7 cellular contexts compared by ENCODE assay signal in genomic region chr1:36306902-36307456, GRCh38. TPM values are rescaled to one million over a fixed set of nuclear protein-coding genes. Genes with fewer than 3 reads are reported as not detected.
A peak's percentile ranks its signal among the peaks of the same experiment; 100 is the strongest.
DNase-seq lines count a peak whose midpoint lies in the region; ATAC-seq and TF ChIP-seq lines count a peak whose summit lies in the region.

No MANE protein-coding gene starts in this region.

- ATAC-seq in GM18519 (IDR thresholded peaks at IDR 0.05; ENCODE audit: low FRiP score, unreplicated experiment) (peak; percentile 97), HG03039 (IDR thresholded peaks at IDR 0.05; ENCODE audit: unreplicated experiment) (peak; percentile 93)

- H3K9ac ChIP-seq in mammary epithelial cell (ENCODE audit: insufficient read depth, low read length): no peak overlapping the region

- BruUV-seq in mammary epithelial cell (replicated peaks; lab: Mats Ljungman, UMichigan): no TSS peak

- TF ChIP-seq CTCF in VCaP (conservative IDR thresholded peaks at IDR 0.05): no peak
- TF ChIP-seq CTCF in mammary epithelial cell (conservative IDR thresholded peaks at IDR 0.05 in 1 of 2, IDR thresholded peaks at IDR 0.05 in 1 of 2; ENCODE audit: extremely low read depth in 1 of 2, insufficient read depth in 1 of 2, low read depth in 1 of 2, low read length in 2 of 2): no peak
- peak in 3 of 11 experiments; percentile 4 to 30 (median 21) for TF ChIP-seq CTCF in spleen (IDR thresholded peaks at IDR 0.05 in 8 of 11, conservative IDR thresholded peaks at IDR 0.05 in 3 of 11)

- peak overlapping the region; percentile 38 to 92 (median 84) for H3K27ac Mint-ChIP-seq in immature natural killer cell

- peak overlapping the region; percentile 76 for H3K4me2 ChIP-seq in mammary epithelial cell (ENCODE audit: insufficient read depth, low read depth, low read length)

- WGBS in mammary epithelial cell (ENCODE audit: low coverage, missing lambda C conversion rate): 3% methylated on average over 17 of the region's 46 CpGs
- 1 to 6% (median 2%) methylated on average over 22 to 46 of the region's 46 CpGs for WGBS in spleen, 5 donors

- H3K27ac ChIP-seq in VCaP (peak overlapping the region; percentile 78), mammary epithelial cell (ENCODE audit: insufficient read depth, low read depth, low read length) (peak overlapping the region; percentile 11), spleen (peak overlapping the region; percentile 53 to 87 (median 78))

- peaks cover 32% of the 10 kb centered on the region for H3K79me2 ChIP-seq in mammary epithelial cell (ENCODE audit: insufficient read depth, low read length)

- peak in 1 of 3 donors; percentile 44 for TF ChIP-seq POLR2A in spleen (IDR thresholded peaks at IDR 0.05)

- intact Hi-C loops in mammary epithelial cell (cut with micrococcal nuclease) (loop anchor here (2.0 kb wide), 1 partner anchor 16 kb away; the partner anchor contains the start of gene EVA1B), spleen (cut with DNase I; ENCODE audit: low total_unique reads) (no loop called here)

- dilution Hi-C loops in mammary epithelial cell (cut with HindIII; ENCODE audit: low sequenced_read_pairs): no loop called here

- H3K27me3 Mint-ChIP-seq in immature natural killer cell (ENCODE audit: low read depth in 3 of 3): peaks cover 0 to 4% (median 2%) of the 10 kb centered on the region in 3 donors

- H3K36me3 ChIP-seq in mammary epithelial cell (ENCODE audit: insufficient read depth, low read length) (peaks cover 16% of the 10 kb centered on the region), spleen (peaks cover 0 to 33% (median 23%) of the 10 kb centered on the region in 6 donors)

- H3K36me3 Mint-ChIP-seq in immature natural killer cell: peaks cover 8 to 17% (median 16%) of the 10 kb centered on the region in 3 donors

- H3K9me3 ChIP-seq in mammary epithelial cell (replicated peaks; ENCODE audit: insufficient read depth, low read length) (no peaks in the 10 kb centered on the region), spleen (no peaks in the 10 kb centered on the region)

- peak; percentile 86 for DNase-seq in NCI-H2107 (lab: John Stamatoyannopoulos, UW)
- peak; percentile 92 for DNase-seq in mammary epithelial cell
- DNase-seq in immature natural killer cell: peak; percentile 93 to 94 (median 93)
- DNase-seq in spleen: peak; percentile 98

- peak overlapping the region; percentile 86 to 97 (median 96) for H3K4me3 Mint-ChIP-seq in immature natural killer cell

- CTCF ChIA-PET in mammary epithelial cell (lab: Charles Lee; ENCODE audit: low non-redundant PET): interaction anchor here (0.5 kb wide), 1 partner anchor 31 kb away, joined by 6 read pairs; no protein-coding TSS in a partner anchor

- H4K20me1 ChIP-seq in mammary epithelial cell (ENCODE audit: insufficient read depth, low read length): no peaks in the 10 kb centered on the region

- in situ Hi-C loops in mammary epithelial cell (cut with MboI; ENCODE audit: low sequenced_read_pairs in 2 of 2): no loop called here

- peaks cover 14 to 15% of the 10 kb centered on the region in 2 donors for H3K4me1 Mint-ChIP-seq in immature natural killer cell

- H3K4me3 ChIP-seq in mammary epithelial cell (replicated peaks in 1 of 3; ENCODE audit: insufficient read depth in 1 of 3, low read depth in 2 of 3, low read length in 3 of 3) (peak overlapping the region; percentile 41 to 85 (median 59)), spleen (peak overlapping the region; percentile 50 to 92 (median 82))

- H3K9me3 Mint-ChIP-seq in immature natural killer cell: no peaks in the 10 kb centered on the region

- H3K27me3 ChIP-seq in mammary epithelial cell (ENCODE audit: insufficient read depth, low read length) (no peaks in the 10 kb centered on the region), spleen (replicated peaks in 1 of 7) (no peaks in the 10 kb centered on the region)

- peaks cover 22% of the 10 kb centered on the region for H3K4me1 ChIP-seq in mammary epithelial cell (ENCODE audit: insufficient read depth, low read length)
- peaks cover 16 to 47% (median 29%) of the 10 kb centered on the region in 6 donors for H3K4me1 ChIP-seq in spleen

- peak overlapping the region; percentile 60 for H2AFZ ChIP-seq in mammary epithelial cell (ENCODE audit: low read depth, low read length)

RNA-seq across cellular contexts. Expression of gene SH3D21, which starts 0.8 kb away (rescaled TPM):
- total RNA-seq in mammary epithelial cell (10 to 100 TPM in 1 of 2 donors, 1 to 10 TPM in 1; 7.8 to 26.0 TPM), spleen (1 to 10 TPM; 1.7 to 9.4 (median 7.2) TPM)
- polyA plus RNA-seq in mammary epithelial cell (6.3 TPM), immature natural killer cell (under 1 TPM in 2 of 3 donors, not detected in 1; 0.26 to 0.96 TPM), spleen (1 to 10 TPM; 1.7 to 5.1 (median 1.9) TPM)
- polyA minus RNA-seq in mammary epithelial cell: 6.4 TPM

RNA-seq across cellular contexts. Expression of gene EVA1B, which starts 16.5 kb away (rescaled TPM):
- total RNA-seq in mammary epithelial cell: 1 to 10 TPM; 9.2 to 10.0 TPM
- 1.9 TPM for polyA plus RNA-seq in mammary epithelial cell
- not detected for polyA minus RNA-seq in mammary epithelial cell
- polyA plus RNA-seq in immature natural killer cell: 10 to 100 TPM in 2 of 3 donors, 1 to 10 TPM in 1; 8.8 to 29.2 (median 11.1) TPM
- total RNA-seq in spleen: 10 to 100 TPM; 31.1 to 77.4 (median 43.7) TPM
- polyA plus RNA-seq in spleen: 10 to 100 TPM; 17.2 to 45.1 (median 37.4) TPM

Comparison
In these comparisons a context has a peak if more than half of its experiments do, and no peak if none do; other contexts are left out.
1. Peak in every context shown above with its lines: DNase-seq, ATAC-seq, H3K4me3 ChIP-seq and H3K27ac ChIP-seq.
2. H3K27ac ChIP-seq: peak in every context shown above with its lines; median percentile 78 in VCaP; 78 in spleen; 11 in mammary epithelial cell.